ENCODE assay signal across 12 cellular contexts in the genomic region with DNA sequence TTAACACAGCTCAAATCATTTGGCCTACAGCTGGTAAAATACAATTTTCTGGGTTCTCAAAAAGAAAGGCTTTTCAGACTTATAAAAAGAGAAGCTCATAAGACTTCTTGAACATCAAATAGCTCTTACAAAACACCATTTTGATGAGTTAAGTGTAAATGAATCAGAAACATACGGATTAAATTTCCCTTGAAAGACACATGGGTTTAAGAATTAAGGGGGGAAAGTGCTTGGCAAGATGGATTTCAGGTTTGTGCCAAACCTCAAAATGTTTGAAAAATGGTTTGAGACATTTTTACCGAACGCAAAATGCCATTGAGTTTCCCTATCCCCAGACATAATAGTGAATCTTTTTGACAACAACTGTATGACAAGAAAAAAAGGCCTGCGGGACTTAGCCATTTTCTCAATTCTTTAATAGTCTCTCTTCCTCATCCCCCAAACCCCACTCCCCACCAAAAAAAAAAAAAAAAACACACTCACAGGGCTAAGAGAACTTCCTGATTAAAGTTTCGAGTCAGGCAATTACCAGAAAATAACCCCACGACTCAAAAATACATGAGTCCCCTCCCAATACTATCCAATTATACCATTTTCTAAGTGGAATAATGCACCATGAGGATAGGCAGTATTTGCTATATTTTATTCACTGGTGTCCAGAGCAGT.
"Had no signal": no experiment of that assay in that cellular context is flagged by ENCODE, and none has a peak within 500 bp of the region (broad histone marks: within the 10 kb centered on the region; RNA-seq: fewer than 3 reads in every experiment).

No MANE protein-coding gene starts in this region.

- H3K4me1 ChIP-seq: pancreas had no signal

- ATAC-seq: activated CD4-positive, CD25-positive, alpha-beta regulatory T cell treated with anti-CD3 and anti-CD28 coated beads, Interleukin-2, amount 50 U/mL, for 24 hours; left lung; pancreas had no signal

- DNase-seq: activated naive CD4-positive, alpha-beta T cell treated with anti-CD3 and anti-CD28 coated beads, Interleukin-2, amount 50 U/mL, for 16 hours; amniotic stem cell; esophagus squamous epithelium; heart right ventricle; left lung; mesendoderm; pancreas; stomach; thyroid gland had no signal

- H3K27me3 ChIP-seq: esophagus squamous epithelium, heart right ventricle, left lung, pancreas, stomach, thyroid gland, vagina had no signal

- H3K27ac Mint-ChIP-seq: activated T-helper 2 cell treated with anti-CD3 and anti-CD28 coated beads, Interferon-gamma antibody, Interleukin-2, Interleukin-4, amounts not matched to agents 10 μg/mL and 5 μg/mL and 100 μg/mL, durations not matched to agents 14 hours and 24 hours and 36 hours had no signal

- H3K9me3 Mint-ChIP-seq: activated T-helper 2 cell treated with anti-CD3 and anti-CD28 coated beads, Interferon-gamma antibody, Interleukin-2, Interleukin-4, amounts not matched to agents 10 μg/mL and 5 μg/mL and 100 μg/mL, durations not matched to agents 14 hours and 24 hours and 36 hours had no signal

- H3K36me3 ChIP-seq: esophagus squamous epithelium, heart right ventricle, left lung, pancreas, stomach, thyroid gland, vagina had no signal

- H3K9me3 ChIP-seq: esophagus squamous epithelium, heart right ventricle, left lung, pancreas, stomach, thyroid gland, vagina had no signal

- H3K27ac ChIP-seq: esophagus squamous epithelium, left lung, pancreas, stomach, thyroid gland, vagina had no signal

- H3K4me3 ChIP-seq: esophagus squamous epithelium, left lung, pancreas, stomach, thyroid gland, vagina had no signal
